In the genomic region with DNA sequence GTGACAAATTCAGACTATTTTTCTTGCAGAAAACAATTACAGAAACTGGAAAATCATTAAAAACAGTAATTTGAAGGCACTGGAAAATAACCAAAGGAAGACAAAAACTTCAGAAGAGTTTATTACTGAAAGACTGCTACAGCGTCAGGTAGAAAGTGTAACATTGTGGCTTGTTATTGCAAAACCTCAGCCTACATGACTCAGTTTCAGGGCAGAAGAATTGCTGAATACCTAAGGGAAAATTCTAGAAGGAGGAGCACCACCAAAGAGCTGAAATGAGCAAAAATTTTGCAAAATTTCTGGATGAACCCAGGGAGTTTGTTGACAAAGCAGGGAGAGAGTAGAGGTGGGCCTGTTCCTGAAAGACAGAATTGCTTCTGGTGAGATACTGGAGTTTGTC, we compare ENCODE assay signal across 30 cellular contexts.
"Had no signal": no experiment of that assay in that cellular context is flagged by ENCODE, and none has a peak within 500 bp of the region (broad histone marks: within the 10 kb centered on the region; RNA-seq: fewer than 3 reads in every experiment).

No MANE protein-coding gene starts in this region.

- H3K27me3 Mint-ChIP-seq: activated CD8-positive, alpha-beta memory T cell treated with anti-CD3 and anti-CD28 coated beads, Interleukin-2, amount 10 ng/mL, durations not matched to agents 7 days and 5 days; activated naive CD4-positive, alpha-beta T cell treated with anti-CD3 and anti-CD28 coated beads, Interleukin-2, amount 50 U/mL, for 24 hours; activated T-cell treated with anti-CD3 and anti-CD28 coated beads, Interleukin-2, amount 50 U/mL, for 24 hours had no signal

- H3K4me1 Mint-ChIP-seq: activated CD8-positive, alpha-beta memory T cell treated with anti-CD3 and anti-CD28 coated beads, Interleukin-2, amount 10 ng/mL, durations not matched to agents 7 days and 5 days; activated naive CD4-positive, alpha-beta T cell treated with anti-CD3 and anti-CD28 coated beads, Interleukin-2, amount 50 U/mL, for 24 hours; WTC11 had no signal

- H3K4me3 ChIP-seq: SJSA1 had no signal

- H3K27me3 ChIP-seq: brain microvascular endothelial cell, SJSA1 had no signal

- H3K27ac ChIP-seq: brain microvascular endothelial cell, SJSA1 had no signal

- H3K4me1 ChIP-seq: SJSA1 had no signal

- ATAC-seq: activated CD8-positive, alpha-beta memory T cell treated with anti-CD3 and anti-CD28 coated beads, Interleukin-2, amount 10 ng/mL, durations not matched to agents 7 days and 5 days; Panc1; SK-N-SH treated with all-trans-retinoic acid at 6 μM for 48 hours; WTC11 had no signal

- H3K36me3 ChIP-seq: brain microvascular endothelial cell, SJSA1 had no signal

- H3K36me3 Mint-ChIP-seq: activated CD8-positive, alpha-beta memory T cell treated with anti-CD3 and anti-CD28 coated beads, Interleukin-2, amount 10 ng/mL, durations not matched to agents 7 days and 5 days; activated naive CD4-positive, alpha-beta T cell treated with anti-CD3 and anti-CD28 coated beads, Interleukin-2, amount 50 U/mL, for 24 hours had no signal

- DNase-seq: activated CD4-positive, alpha-beta T cell treated with anti-CD3 and anti-CD28 coated beads for 48 hours; activated CD4-positive, alpha-beta T cell treated with anti-CD3 and anti-CD28 coated beads, Interleukin-2, amount 50 U/mL, for 48 hours; activated CD4-positive, CD25-positive, alpha-beta regulatory T cell treated with anti-CD3 and anti-CD28 coated beads, Interleukin-2, amount 50 U/mL, for 72 hours; activated CD8-positive, alpha-beta memory T cell treated with anti-CD3 and anti-CD28 coated beads, Interleukin-2, amount 10 ng/mL, durations not matched to agents 7 days and 5 days; activated effector memory CD4-positive, alpha-beta T cell treated with Interleukin-2 at 50 U/mL for 16 hours; activated naive CD4-positive, alpha-beta T cell; activated T-cell treated with anti-CD3 and anti-CD28 coated beads, Interleukin-2, amount 50 U/mL, for 24 hours; amniotic stem cell; brain microvascular endothelial cell; central memory CD4-positive, alpha-beta T cell; IMR-90; Kasumi-1; KBM-7; NCI-H1048; NCI-H146; NCI-H187 treated with DMSO at 0.1 percent for 48 hours; NCI-H2081 treated with DMSO at 0.1 percent for 48 hours; NCI-H526; NCI-H774; OCI-M1; RPMI8226; SHP77; SW 1271 had no signal

- H3K27ac Mint-ChIP-seq: activated CD8-positive, alpha-beta memory T cell treated with anti-CD3 and anti-CD28 coated beads, Interleukin-2, amount 10 ng/mL, durations not matched to agents 7 days and 5 days; activated naive CD4-positive, alpha-beta T cell treated with anti-CD3 and anti-CD28 coated beads, Interleukin-2, amount 50 U/mL, for 24 hours; activated T-cell treated with anti-CD3 and anti-CD28 coated beads, Interleukin-2, amount 50 U/mL, for 24 hours; activated T-helper 1 cell treated with anti-CD3 and anti-CD28 coated beads, Interleukin-12 subunit alpha, Interleukin-12 subunit beta, Interleukin-2, Interleukin-4 antibody, amounts not matched to agents 30 ng/mL and 10 ng/mL and 1 ng/mL, durations not matched to agents 14 hours and 24 hours and 36 hours; T-helper 1 cell treated with Interleukin-12 subunit alpha and Interleukin-12 subunit beta and Interleukin-4 antibody, amounts not matched to agents 30 μg/mL and 1 μg/mL, for 36 hours; WTC11 had no signal

- H3K4me3 Mint-ChIP-seq: activated CD8-positive, alpha-beta memory T cell treated with anti-CD3 and anti-CD28 coated beads, Interleukin-2, amount 10 ng/mL, durations not matched to agents 7 days and 5 days; activated naive CD4-positive, alpha-beta T cell treated with anti-CD3 and anti-CD28 coated beads, Interleukin-2, amount 50 U/mL, for 24 hours; activated T-cell treated with anti-CD3 and anti-CD28 coated beads, Interleukin-2, amount 50 U/mL, for 24 hours; activated T-helper 1 cell treated with anti-CD3 and anti-CD28 coated beads, Interleukin-12 subunit alpha, Interleukin-12 subunit beta, Interleukin-2, Interleukin-4 antibody, amounts not matched to agents 30 ng/mL and 10 ng/mL and 1 ng/mL, durations not matched to agents 14 hours and 24 hours and 36 hours; T-helper 1 cell treated with Interleukin-12 subunit alpha and Interleukin-12 subunit beta and Interleukin-4 antibody, amounts not matched to agents 30 μg/mL and 1 μg/mL, for 36 hours; WTC11 had no signal

- H3K9me3 ChIP-seq: SJSA1 had no signal
